18 cellular contexts compared by ENCODE assay signal in genomic region chr11:1523779-1524178, GRCh38. TPM values are rescaled to one million over a fixed set of nuclear protein-coding genes. Genes with fewer than 3 reads are reported as not detected.
DNase-seq lines count a peak whose midpoint lies in the region; FAIRE-seq and TF ChIP-seq lines count a peak whose summit lies in the region.
"Had no signal": no experiment of that assay in that cellular context is flagged by ENCODE, and none has a peak within 500 bp of the region (broad histone marks: within the 10 kb centered on the region; RNA-seq: fewer than 3 reads in every experiment).

No MANE protein-coding gene starts in this region.

- peak overlapping the region; percentile 84 for H3K4me2 ChIP-seq in BLaER1
- peak overlapping the region; percentile 78 for H3K4me2 ChIP-seq in keratinocyte (ENCODE audit: control insufficient read depth, extremely low read depth, insufficient read depth, low read depth, low read length)

- peaks cover 81% of the 10 kb centered on the region for H3K4me1 ChIP-seq in BLaER1
- H3K4me1 ChIP-seq in Peyer's patch: peaks cover 0 to 10% (median 2%) of the 10 kb centered on the region in 4 donors
- peaks cover 22% of the 10 kb centered on the region for H3K4me1 ChIP-seq in keratinocyte (ENCODE audit: control insufficient read depth, extremely low read depth, insufficient read depth, low read length)
- H3K4me1 ChIP-seq: colonic mucosa had no signal

- no peak for TF ChIP-seq CTCF in Peyer's patch (IDR thresholded peaks at IDR 0.05)
- no peak for TF ChIP-seq CTCF in keratinocyte (optimal IDR thresholded peaks at IDR 0.05 in 1 of 3, IDR thresholded peaks at IDR 0.05 in 1 of 3, conservative IDR thresholded peaks at IDR 0.05 in 1 of 3; ENCODE audit: extremely low read depth in 1 of 3, insufficient read depth in 2 of 3, low read length in 3 of 3)

- H3K27me3 ChIP-seq in BLaER1: no peaks in the 10 kb centered on the region
- no peaks in the 10 kb centered on the region for H3K27me3 ChIP-seq in Peyer's patch
- H3K27me3 ChIP-seq in keratinocyte (ENCODE audit: control insufficient read depth, extremely low read depth, insufficient read depth, low read length): no peaks in the 10 kb centered on the region
- H3K27me3 ChIP-seq: colonic mucosa, neutrophil, upper lobe of left lung had no signal

- no peak overlapping the region; the same call in 1 of the 2 replicates for H3K4me3 ChIP-seq in BLaER1
- H3K4me3 ChIP-seq in Peyer's patch: no peak overlapping the region
- H3K4me3 ChIP-seq in keratinocyte (ENCODE audit: control insufficient read depth in 2 of 3, extremely low read depth in 1 of 3, insufficient read depth in 2 of 3, low read depth in 1 of 3, low read length in 3 of 3): no peak overlapping the region
- H3K4me3 ChIP-seq: colonic mucosa, upper lobe of left lung had no signal

- peaks cover 75% of the 10 kb centered on the region for H3K79me2 ChIP-seq in keratinocyte (ENCODE audit: control insufficient read depth, insufficient read depth, low read length)

- dilution Hi-C loops in keratinocyte (cut with MboI; ENCODE audit: extremely low pct_ligation_motif_present, low sequenced_read_pairs): no loop called here

- H3K36me3 ChIP-seq in BLaER1 (no peaks in the 10 kb centered on the region; the same call in 1 of the 2 replicates), Peyer's patch (no peaks in the 10 kb centered on the region), keratinocyte (ENCODE audit: control insufficient read depth in 2 of 2, extremely low read depth in 1 of 2, insufficient read depth in 2 of 2, low read length in 2 of 2) (no peaks in the 10 kb centered on the region)
- H3K36me3 ChIP-seq: colonic mucosa, neutrophil, upper lobe of left lung had no signal

- peak; percentile 9 for FAIRE-seq in GM12892 (lab: Jason Lieb, UNC)
- no peak for FAIRE-seq in keratinocyte (lab: Jason Lieb, UNC)
- FAIRE-seq: endothelial cell of umbilical vein had no signal

- peaks cover 9% of the 10 kb centered on the region for H3K9me1 ChIP-seq in keratinocyte (ENCODE audit: control insufficient read depth, extremely low read depth, insufficient read depth, low read length)

- no peak overlapping the region for H2AFZ ChIP-seq in keratinocyte (ENCODE audit: control insufficient read depth, low read length)

- H4K20me1 ChIP-seq in BLaER1 (peaks cover 100% of the 10 kb centered on the region), keratinocyte (ENCODE audit: control insufficient read depth, extremely low read depth, insufficient read depth, low read length) (peaks cover 33% of the 10 kb centered on the region)

- H3K9ac ChIP-seq in BLaER1 (peak overlapping the region; percentile 15), keratinocyte (ENCODE audit: control insufficient read depth, extremely low read depth, insufficient read depth, low read length) (peak overlapping the region; percentile 22)

- DNase-seq in GM12892 (ENCODE audit: insufficient read length): no peak
- peak in 2 of 3 donors; percentile 60 to 75 for DNase-seq in Peyer's patch
- no peak for DNase-seq in keratinocyte (ENCODE audit: low read depth, low spot score)
- DNase-seq in stimulated activated naive CD4-positive, alpha-beta T cell treated with Interleukin-2 at 50 U/mL for 16 hours (lab: John Stamatoyannopoulos, UW): no peak
- no peak for DNase-seq in NCI-H2171 treated with DMSO at 0.1 percent for 48 hours (lab: John Stamatoyannopoulos, UW)
- DNase-seq in KG1 (lab: John Stamatoyannopoulos, UW): no peak
- DNase-seq in 8988T: no peak
- DNase-seq: activated CD4-positive, alpha-beta T cell treated with anti-CD3 and anti-CD28 coated beads, Interleukin-2, amount 50 U/mL, for 1 hour; colonic mucosa; foreskin fibroblast; left cardiac atrium; NCI-H345; stimulated activated naive CD4-positive, alpha-beta T cell; T-helper 1 cell; upper lobe of left lung had no signal

- no peak for TF ChIP-seq POLR2A in GM12892 (IDR thresholded peaks at IDR 0.05; ENCODE audit: low read depth, low read length)
- TF ChIP-seq POLR2A in Peyer's patch (IDR thresholded peaks at IDR 0.05): no peak

- peak overlapping the region; percentile 8; the same call in 1 of the 2 replicates for H3K27ac ChIP-seq in BLaER1
- peak overlapping the region in 1 of 4 donors; percentile 44 for H3K27ac ChIP-seq in Peyer's patch
- H3K27ac ChIP-seq in keratinocyte (ENCODE audit: control insufficient read depth, insufficient read depth, low read length): peak overlapping the region; percentile 46
- H3K27ac ChIP-seq: colonic mucosa, neutrophil, upper lobe of left lung had no signal

- H3K9me3 ChIP-seq in BLaER1 (no peaks in the 10 kb centered on the region), Peyer's patch (no peaks in the 10 kb centered on the region), keratinocyte (ENCODE audit: control insufficient read depth, low read depth, low read length) (no peaks in the 10 kb centered on the region)
- H3K9me3 ChIP-seq: colonic mucosa, neutrophil, upper lobe of left lung had no signal

RNA-seq across cellular contexts. Expression of gene MOB2, which starts 37.2 kb away (rescaled TPM):
- polyA plus RNA-seq in GM12892 (2012; ENCODE audit: missing spikeins): 13.3 TPM
- 10 to 100 TPM; 34.7 to 50.4 (median 40.5) TPM for total RNA-seq in Peyer's patch
- polyA plus RNA-seq in keratinocyte: 33.7 to 61.9 TPM (median 37.7 TPM) in 3 replicates
- 14.2 TPM for polyA plus RNA-seq in keratinocyte (2011; ENCODE audit: low read depth)
- polyA plus RNA-seq in keratinocyte (2011; cell fraction: cytosol; rRNA removed): 30.9 and 44.1 TPM in 2 replicates
- 38.5 and 44.9 TPM in 2 replicates for polyA plus RNA-seq in keratinocyte (2011; cell fraction: nucleus; rRNA removed)
- polyA plus RNA-seq in keratinocyte (2012; ENCODE audit: low replicate concordance): 33.6 and 52.3 TPM in 2 replicates
- polyA minus RNA-seq in keratinocyte: 35.1 to 51.3 TPM (median 47.5 TPM) in 3 replicates
- 40.7 TPM for polyA minus RNA-seq in keratinocyte (2011; cell fraction: cytosol; rRNA and poly(A)+ RNA removed)
- polyA minus RNA-seq in keratinocyte (2011; cell fraction: nucleus; rRNA and poly(A)+ RNA removed): 16.0 and 17.3 TPM in 2 replicates

RNA-seq across cellular contexts. Expression of gene DUSP8, which starts 48.3 kb away (rescaled TPM):
- polyA plus RNA-seq in GM12892 (2012; ENCODE audit: missing spikeins): 0.17 TPM
- 10 to 100 TPM in 3 of 4 donors, 1 to 10 TPM in 1; 2.5 to 18.4 (median 13.2) TPM for total RNA-seq in Peyer's patch
- 0.58 to 1.7 TPM (median 1.3 TPM) in 3 replicates for polyA plus RNA-seq in keratinocyte
- polyA plus RNA-seq in keratinocyte (2011; ENCODE audit: low read depth): 1.7 TPM
- polyA plus RNA-seq in keratinocyte (2011; cell fraction: cytosol; rRNA removed): 1.7 and 2.5 TPM in 2 replicates
- 5.6 and 7.0 TPM in 2 replicates for polyA plus RNA-seq in keratinocyte (2011; cell fraction: nucleus; rRNA removed)
- polyA plus RNA-seq in keratinocyte (2012; ENCODE audit: low replicate concordance): 1.0 and 4.9 TPM in 2 replicates
- polyA minus RNA-seq in keratinocyte: 0.43 to 2.8 TPM (median 1.3 TPM) in 3 replicates
- 4.0 TPM for polyA minus RNA-seq in keratinocyte (2011; cell fraction: cytosol; rRNA and poly(A)+ RNA removed)
- polyA minus RNA-seq in keratinocyte (2011; cell fraction: nucleus; rRNA and poly(A)+ RNA removed): 1.5 and 1.6 TPM in 2 replicates

Comparison
In these comparisons a context has a peak if more than half of its experiments do, and no peak if none do; other contexts are left out.
1. DNase-seq: peak in Peyer's patch (2 of 3); none in GM12892 (single experiment), keratinocyte (single experiment), stimulated activated naive CD4-positive, alpha-beta T cell treated with Interleukin-2 at 50 U/mL for 16 hours (single experiment), NCI-H2171 treated with DMSO at 0.1 percent for 48 hours (single experiment), KG1 (single experiment) and 8988T (single experiment).